ENCODE assay signal across 27 cellular contexts in the genomic region with DNA sequence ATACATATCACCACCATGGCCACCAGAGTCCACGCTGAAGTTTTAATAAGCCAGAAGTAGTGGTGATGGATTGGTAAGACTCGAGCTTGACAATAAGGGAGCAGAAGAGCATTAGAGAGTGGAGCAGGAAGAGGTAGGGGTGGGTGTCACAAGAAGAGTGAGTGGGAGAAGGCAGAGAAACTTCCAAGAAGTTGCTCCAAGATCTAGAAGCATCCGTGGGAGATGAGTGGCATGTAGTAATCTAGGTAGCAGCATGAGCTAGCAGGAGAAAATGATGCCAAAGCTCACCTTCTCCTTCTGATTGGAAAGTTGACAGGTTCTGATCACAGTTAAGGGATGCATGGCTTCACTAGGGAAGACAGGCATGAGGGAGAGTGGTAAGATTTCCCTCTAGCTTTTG. TPM values are rescaled to one million over a fixed set of nuclear protein-coding genes. Genes with fewer than 3 reads are reported as not detected.
DNase-seq lines count a peak whose midpoint lies in the region; ATAC-seq, FAIRE-seq and TF ChIP-seq lines count a peak whose summit lies in the region.
"Had no signal": no experiment of that assay in that cellular context is flagged by ENCODE, and none has a peak within 500 bp of the region (broad histone marks: within the 10 kb centered on the region; RNA-seq: fewer than 3 reads in every experiment).

No MANE protein-coding gene starts in this region.

- no peak overlapping the region for H2BK120ac ChIP-seq in H1 (replicated peaks; ENCODE audit: low read depth, low read length)

- no peak overlapping the region for H3K4ac ChIP-seq in H1 (replicated peaks; ENCODE audit: insufficient read length, low read depth, low read length)

- H2AK5ac ChIP-seq in H1 (ENCODE audit: low read depth, low read length): no peak overlapping the region

- no peaks in the 10 kb centered on the region for H3K79me2 ChIP-seq in H1 (ENCODE audit: control insufficient read depth in 1 of 2, insufficient read depth in 2 of 2, low read length in 2 of 2)

- no peak overlapping the region for H2BK5ac ChIP-seq in H1 (ENCODE audit: low read depth, low read length)

- no peak for FAIRE-seq in H1 (lab: Jason Lieb, UNC)
- FAIRE-seq: A204.1, GM12878, GM12892, GM18507 had no signal

- H3K9me3 ChIP-seq in H1 (ENCODE audit: insufficient read depth in 2 of 2, low read depth in 1 of 2, low read length in 1 of 2) (no peaks in the 10 kb centered on the region), right lobe of liver (no peaks in the 10 kb centered on the region)
- H3K9me3 ChIP-seq: BE2C, BLaER1 had no signal

- ATAC-seq in right lobe of liver: no peak
- ATAC-seq: GM12878 had no signal

- no peak overlapping the region for H4K91ac ChIP-seq in H1 (replicated peaks; ENCODE audit: insufficient read length, low read length)

- H3K4me3 ChIP-seq in H1 (ENCODE audit: extremely low read depth in 1 of 4, insufficient read depth in 2 of 4, low read depth in 3 of 4, low read length in 4 of 4) (no peak overlapping the region), right lobe of liver (no peak overlapping the region)
- H3K4me3 ChIP-seq: BLaER1, GM12878 had no signal

- no peaks in the 10 kb centered on the region; the same call in 1 of the 2 replicates for H3K27me3 Mint-ChIP-seq in HFFc6 (ENCODE audit: insufficient read depth)
- H3K27me3 Mint-ChIP-seq: CD4-positive, CD25-positive, alpha-beta regulatory T cell had no signal

- no peak for TF ChIP-seq EP300 in H1 (IDR thresholded peaks at IDR 0.05; ENCODE audit: borderline replicate concordance in 1 of 2, low read depth in 2 of 2, low read length in 2 of 2)

- H3K36me3 ChIP-seq in H1 (ENCODE audit: control insufficient read depth in 2 of 4, insufficient read depth in 4 of 4, low read length in 3 of 4) (no peaks in the 10 kb centered on the region), right lobe of liver (no peaks in the 10 kb centered on the region)
- H3K36me3 ChIP-seq: BLaER1 had no signal

- H3K27ac Mint-ChIP-seq in HFFc6: peak overlapping the region; percentile 48; the same call in 1 of the 2 replicates
- H3K27ac Mint-ChIP-seq: CD14-positive monocyte; CD4-positive, alpha-beta memory T cell; CD4-positive, CD25-positive, alpha-beta regulatory T cell; CD8-positive, alpha-beta memory T cell had no signal

- H3K4me3 Mint-ChIP-seq in HFFc6: no peak overlapping the region
- H3K4me3 Mint-ChIP-seq: CD14-positive monocyte; CD4-positive, alpha-beta memory T cell; CD4-positive, CD25-positive, alpha-beta regulatory T cell had no signal

- H3K27ac ChIP-seq in H1 (ENCODE audit: low read depth, low read length): no peak overlapping the region
- no peak overlapping the region for H3K27ac ChIP-seq in right lobe of liver
- H3K27ac ChIP-seq: BLaER1 had no signal

- peaks cover 23% of the 10 kb centered on the region for H3K4me1 Mint-ChIP-seq in HFFc6 (ENCODE audit: low read depth)
- H3K4me1 Mint-ChIP-seq: CD4-positive, alpha-beta memory T cell; CD4-positive, CD25-positive, alpha-beta regulatory T cell had no signal

- WGBS in H1 (ENCODE audit: extremely low coverage in 1 of 2, insufficient coverage in 1 of 2, insufficient read length in 1 of 2, insufficient replicate concordance in 2 of 2, low coverage in 1 of 2, low lambda C conversion rate in 2 of 2, missing lambda C conversion rate in 1 of 2), 2 experiments: 87% methylated on average over 3 of the region's 3 CpGs; no CpG with 5 or more reads in 1 of the 2 experiments
- WGBS in right lobe of liver (ENCODE audit: insufficient coverage, low coverage, low lambda C conversion rate, missing lambda C conversion rate): 89% methylated on average over 3 of the region's 3 CpGs

- no peak overlapping the region for H3K4me2 ChIP-seq in H1 (ENCODE audit: insufficient read depth in 1 of 2, low read depth in 2 of 2, low read length in 2 of 2)
- H3K4me2 ChIP-seq: BLaER1 had no signal

- H3K56ac ChIP-seq in H1 (replicated peaks; ENCODE audit: insufficient read length, low read depth, low read length): no peak overlapping the region

- CTCF ChIA-PET in H1 (lab: Charles Lee; ENCODE audit: partially characterized antibody) (interaction anchor here (0.8 to 2.8 kb wide), 9 partner anchors 12 to 201 kb away, joined by 3 to 9 read pairs (median 4); no protein-coding TSS in a partner anchor), HEK293T (lab: Yijun Ruan, JAX) (interaction anchor here (0.7 kb wide), 1 partner anchor 10 kb away, joined by 4 read pairs; no protein-coding TSS in a partner anchor)

- no peak for TF ChIP-seq RAD21 in H1 (IDR thresholded peaks at IDR 0.05 in 1 of 2, conservative IDR thresholded peaks at IDR 0.05 in 1 of 2; ENCODE audit: low read depth in 2 of 2, low read length in 2 of 2)

- 0 out of 2 replicates have a peak overlapping the region, but pooled peaks have one; percentile 18 for H2BK15ac ChIP-seq in H1 (ENCODE audit: low read length)

- no peaks in the 10 kb centered on the region for H3K23me2 ChIP-seq in H1 (ENCODE audit: low read depth, low read length)

- H3K4me1 ChIP-seq in H1 (replicated peaks in 1 of 4; ENCODE audit: control insufficient read depth in 3 of 4, insufficient read depth in 4 of 4, low read length in 3 of 4): peaks cover 0 to 7% (median 0%) of the 10 kb centered on the region in 4 experiments; a peak in 1 of 7 replicates
- H3K4me1 ChIP-seq in right lobe of liver: no peaks in the 10 kb centered on the region
- H3K4me1 ChIP-seq: BE2C, BLaER1 had no signal

- DNase-seq in HFFc6 (no peak), H1 (ENCODE audit: low read depth in 1 of 2, low spot score in 2 of 2) (no peak), putamen (ENCODE audit: low spot score) (peak; percentile 84), HEK293T (ENCODE audit: extremely low spot score) (no peak), LoVo (ENCODE audit: low spot score) (no peak), right lobe of liver (no peak)
- DNase-seq: 8988T; ACHN; BE2C; C1 segment of cervical spinal cord; CD4-positive, alpha-beta memory T cell; CD4-positive, CD25-positive, alpha-beta regulatory T cell; CD8-positive, alpha-beta memory T cell; COR-L47; DMS 273 treated with DMSO at 0.1 percent for 48 hours; DMS153; DMS53; DMS79; DND-41; EL; GDM1 had no signal

- no peak overlapping the region for H2BK20ac ChIP-seq in H1 (ENCODE audit: low read length)

- H3K79me1 ChIP-seq in H1 (ENCODE audit: low read depth, low read length): no peaks in the 10 kb centered on the region

- H4K5ac ChIP-seq in H1 (ENCODE audit: insufficient read length, low read depth, low read length): no peak overlapping the region

- no peak overlapping the region for H2AFZ ChIP-seq in H1 (ENCODE audit: low read length)

- H2BK12ac ChIP-seq in H1 (ENCODE audit: low read depth, low read length): no peak overlapping the region

- intact Hi-C loops in right lobe of liver (cut with DNase I): no loop called here

- H3K9ac ChIP-seq in H1 (replicated peaks in 1 of 4; ENCODE audit: extremely low read depth in 1 of 4, low read depth in 3 of 4, low read length in 3 of 4): no peak overlapping the region
- H3K9ac ChIP-seq: BLaER1 had no signal

- TF ChIP-seq POLR2A in H1 (IDR thresholded peaks at IDR 0.05; ENCODE audit: control extremely low read depth in 1 of 2, low read depth in 2 of 2, low read length in 2 of 2) (no peak), right lobe of liver (IDR thresholded peaks at IDR 0.05) (no peak)

- no peaks in the 10 kb centered on the region for H3K27me3 ChIP-seq in H1 (replicated peaks in 1 of 4; ENCODE audit: control insufficient read depth in 3 of 4, extremely low read depth in 1 of 4, insufficient read depth in 3 of 4, low read length in 3 of 4)
- H3K27me3 ChIP-seq in right lobe of liver: no peaks in the 10 kb centered on the region
- H3K27me3 ChIP-seq: BE2C, BLaER1 had no signal

- H4K8ac ChIP-seq in H1 (ENCODE audit: extremely low read depth, insufficient read depth, low read length): no peak overlapping the region

- no peak overlapping the region for H3K18ac ChIP-seq in H1 (ENCODE audit: extremely low read depth, low read length)

- POLR2A ChIA-PET in H1 (lab: Charles Lee; ENCODE audit: partially characterized antibody): no interaction called here
- POLR2A ChIA-PET in HEK293T (lab: Yijun Ruan, JAX): no interaction called here

- H4K20me1 ChIP-seq in H1 (replicated peaks in 1 of 2; ENCODE audit: control insufficient read depth in 1 of 2, insufficient read depth in 2 of 2, low read length in 2 of 2): no peaks in the 10 kb centered on the region
- H4K20me1 ChIP-seq: BLaER1 had no signal

- TF ChIP-seq CTCF in HFFc6 (IDR thresholded peaks at IDR 0.05) (no peak), H1 (IDR thresholded peaks at IDR 0.05; ENCODE audit: control extremely low read depth in 1 of 3, insufficient read depth in 1 of 3, low read depth in 1 of 3, low read length in 3 of 3) (no peak), right lobe of liver (IDR thresholded peaks at IDR 0.05) (no peak)

- peaks cover 57% of the 10 kb centered on the region for H3K36me3 Mint-ChIP-seq in HFFc6 (ENCODE audit: low read depth)
- H3K36me3 Mint-ChIP-seq: CD14-positive monocyte; CD4-positive, alpha-beta memory T cell; CD4-positive, CD25-positive, alpha-beta regulatory T cell; CD8-positive, alpha-beta memory T cell had no signal

- no peak overlapping the region for H3K14ac ChIP-seq in H1 (ENCODE audit: insufficient read length)

- H3K23ac ChIP-seq in H1 (ENCODE audit: insufficient read length): no peak overlapping the region

- no peaks in the 10 kb centered on the region for H3K9me3 Mint-ChIP-seq in HFFc6
- H3K9me3 Mint-ChIP-seq: CD14-positive monocyte; CD4-positive, alpha-beta memory T cell; CD4-positive, CD25-positive, alpha-beta regulatory T cell; CD8-positive, alpha-beta memory T cell had no signal

TF ChIP-seq in H1, 55 proteins besides CTCF, POLR2A, EP300 and RAD21 (continues in another document):
- no peak for TF ChIP-seq NANOG (IDR thresholded peaks at IDR 0.05; ENCODE audit: insufficient read depth, low read depth, low read length, poor library complexity, severe bottlenecking)
- TF ChIP-seq SP2 (IDR thresholded peaks at IDR 0.05; ENCODE audit: low read length): no peak

TF ChIP-seq in HEK293T, 16 proteins besides CTCF, POLR2A, EP300 and RAD21 (continues in another document):
- TF ChIP-seq L3MBTL2 (conservative IDR thresholded peaks at IDR 0.05) (no peak), TARDBP (IDR thresholded peaks at IDR 0.05) (no peak), FOXK2 (IDR thresholded peaks at IDR 0.05) (no peak), FOXA1 (IDR thresholded peaks at IDR 0.05) (no peak), CTBP1 (IDR thresholded peaks at IDR 0.05; ENCODE audit: borderline replicate concordance) (no peak)

RNA-seq across cellular contexts. Expression of a gene that starts 49.2 kb away (rescaled TPM):
- 10 to 100 TPM; 20.9 to 29.9 (median 28.1) TPM for total RNA-seq in HFFc6 (2021; fragmentation: NEBNext Ultra II Directional; extraction: Animal tissue kit (Norgen Biotek cat#: 25700))
- total RNA-seq in H1 (2021; fragmentation: NEBNext Ultra II Directional; extraction: Animal tissue kit (Norgen Biotek cat#: 25700)): 1.5 and 2.0 TPM in 2 replicates
- 0.33 and 0.71 TPM in 2 replicates for polyA plus RNA-seq in H1 (2011; rRNA removed)
- polyA plus RNA-seq in H1 (2011; cell fraction: cytosol; rRNA removed): 0.47 TPM
- polyA plus RNA-seq in H1 (2011; cell fraction: nucleus; rRNA removed): 1.8 TPM
- polyA plus RNA-seq in H1 (2012, experiment 1 of 2): 0.53 to 0.99 TPM (median 0.61 TPM) in 4 replicates
- polyA plus RNA-seq in H1 (2012, experiment 2 of 2): 0.34 TPM
- polyA plus RNA-seq in H1 (2013, experiment 1 of 2): 0.65 TPM
- polyA plus RNA-seq in H1 (2013, experiment 2 of 2): 0.48 TPM
- polyA minus RNA-seq in H1 (2011; rRNA and poly(A)+ RNA removed): 1.0 and 1.5 TPM in 2 replicates
- 0.44 TPM for polyA minus RNA-seq in H1 (2011; cell fraction: cytosol; rRNA and poly(A)+ RNA removed)
- polyA minus RNA-seq in H1 (2011; cell fraction: nucleus; rRNA and poly(A)+ RNA removed): 2.5 TPM
- 10 to 100 TPM in 2 of 6 experiments, 1 to 10 TPM in 4; 5.6 to 20.8 (median 9.3) TPM for total RNA-seq in right lobe of liver
